ENCODE assay signal across 1 cellular context in the genomic region with DNA sequence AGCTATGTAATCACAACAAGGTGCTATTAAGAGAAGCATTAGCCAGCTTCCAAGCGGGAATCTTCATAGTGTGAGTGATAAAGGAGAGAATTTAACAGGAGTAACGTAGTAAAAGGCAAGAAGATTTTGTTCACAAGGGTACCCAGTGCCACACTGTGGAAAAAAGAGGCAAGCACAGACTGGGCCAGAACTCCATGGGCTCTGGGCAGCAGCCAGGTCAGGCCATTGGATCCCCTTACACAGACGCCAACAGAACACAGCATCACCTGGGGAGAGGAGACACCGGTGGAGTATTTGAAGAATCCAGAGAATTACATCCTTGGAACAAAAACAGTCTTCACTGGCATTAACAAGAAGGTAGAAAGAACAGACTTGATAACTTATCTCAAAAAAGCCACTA.
TF ChIP-seq lines count a peak whose summit lies in the region.

No MANE protein-coding gene starts in this region.

TF ChIP-seq in GM23338, 12 proteins besides CTCF, POLR2A, EP300 and RAD21 (continued from another document):
- TF ChIP-seq, protein P1, sequence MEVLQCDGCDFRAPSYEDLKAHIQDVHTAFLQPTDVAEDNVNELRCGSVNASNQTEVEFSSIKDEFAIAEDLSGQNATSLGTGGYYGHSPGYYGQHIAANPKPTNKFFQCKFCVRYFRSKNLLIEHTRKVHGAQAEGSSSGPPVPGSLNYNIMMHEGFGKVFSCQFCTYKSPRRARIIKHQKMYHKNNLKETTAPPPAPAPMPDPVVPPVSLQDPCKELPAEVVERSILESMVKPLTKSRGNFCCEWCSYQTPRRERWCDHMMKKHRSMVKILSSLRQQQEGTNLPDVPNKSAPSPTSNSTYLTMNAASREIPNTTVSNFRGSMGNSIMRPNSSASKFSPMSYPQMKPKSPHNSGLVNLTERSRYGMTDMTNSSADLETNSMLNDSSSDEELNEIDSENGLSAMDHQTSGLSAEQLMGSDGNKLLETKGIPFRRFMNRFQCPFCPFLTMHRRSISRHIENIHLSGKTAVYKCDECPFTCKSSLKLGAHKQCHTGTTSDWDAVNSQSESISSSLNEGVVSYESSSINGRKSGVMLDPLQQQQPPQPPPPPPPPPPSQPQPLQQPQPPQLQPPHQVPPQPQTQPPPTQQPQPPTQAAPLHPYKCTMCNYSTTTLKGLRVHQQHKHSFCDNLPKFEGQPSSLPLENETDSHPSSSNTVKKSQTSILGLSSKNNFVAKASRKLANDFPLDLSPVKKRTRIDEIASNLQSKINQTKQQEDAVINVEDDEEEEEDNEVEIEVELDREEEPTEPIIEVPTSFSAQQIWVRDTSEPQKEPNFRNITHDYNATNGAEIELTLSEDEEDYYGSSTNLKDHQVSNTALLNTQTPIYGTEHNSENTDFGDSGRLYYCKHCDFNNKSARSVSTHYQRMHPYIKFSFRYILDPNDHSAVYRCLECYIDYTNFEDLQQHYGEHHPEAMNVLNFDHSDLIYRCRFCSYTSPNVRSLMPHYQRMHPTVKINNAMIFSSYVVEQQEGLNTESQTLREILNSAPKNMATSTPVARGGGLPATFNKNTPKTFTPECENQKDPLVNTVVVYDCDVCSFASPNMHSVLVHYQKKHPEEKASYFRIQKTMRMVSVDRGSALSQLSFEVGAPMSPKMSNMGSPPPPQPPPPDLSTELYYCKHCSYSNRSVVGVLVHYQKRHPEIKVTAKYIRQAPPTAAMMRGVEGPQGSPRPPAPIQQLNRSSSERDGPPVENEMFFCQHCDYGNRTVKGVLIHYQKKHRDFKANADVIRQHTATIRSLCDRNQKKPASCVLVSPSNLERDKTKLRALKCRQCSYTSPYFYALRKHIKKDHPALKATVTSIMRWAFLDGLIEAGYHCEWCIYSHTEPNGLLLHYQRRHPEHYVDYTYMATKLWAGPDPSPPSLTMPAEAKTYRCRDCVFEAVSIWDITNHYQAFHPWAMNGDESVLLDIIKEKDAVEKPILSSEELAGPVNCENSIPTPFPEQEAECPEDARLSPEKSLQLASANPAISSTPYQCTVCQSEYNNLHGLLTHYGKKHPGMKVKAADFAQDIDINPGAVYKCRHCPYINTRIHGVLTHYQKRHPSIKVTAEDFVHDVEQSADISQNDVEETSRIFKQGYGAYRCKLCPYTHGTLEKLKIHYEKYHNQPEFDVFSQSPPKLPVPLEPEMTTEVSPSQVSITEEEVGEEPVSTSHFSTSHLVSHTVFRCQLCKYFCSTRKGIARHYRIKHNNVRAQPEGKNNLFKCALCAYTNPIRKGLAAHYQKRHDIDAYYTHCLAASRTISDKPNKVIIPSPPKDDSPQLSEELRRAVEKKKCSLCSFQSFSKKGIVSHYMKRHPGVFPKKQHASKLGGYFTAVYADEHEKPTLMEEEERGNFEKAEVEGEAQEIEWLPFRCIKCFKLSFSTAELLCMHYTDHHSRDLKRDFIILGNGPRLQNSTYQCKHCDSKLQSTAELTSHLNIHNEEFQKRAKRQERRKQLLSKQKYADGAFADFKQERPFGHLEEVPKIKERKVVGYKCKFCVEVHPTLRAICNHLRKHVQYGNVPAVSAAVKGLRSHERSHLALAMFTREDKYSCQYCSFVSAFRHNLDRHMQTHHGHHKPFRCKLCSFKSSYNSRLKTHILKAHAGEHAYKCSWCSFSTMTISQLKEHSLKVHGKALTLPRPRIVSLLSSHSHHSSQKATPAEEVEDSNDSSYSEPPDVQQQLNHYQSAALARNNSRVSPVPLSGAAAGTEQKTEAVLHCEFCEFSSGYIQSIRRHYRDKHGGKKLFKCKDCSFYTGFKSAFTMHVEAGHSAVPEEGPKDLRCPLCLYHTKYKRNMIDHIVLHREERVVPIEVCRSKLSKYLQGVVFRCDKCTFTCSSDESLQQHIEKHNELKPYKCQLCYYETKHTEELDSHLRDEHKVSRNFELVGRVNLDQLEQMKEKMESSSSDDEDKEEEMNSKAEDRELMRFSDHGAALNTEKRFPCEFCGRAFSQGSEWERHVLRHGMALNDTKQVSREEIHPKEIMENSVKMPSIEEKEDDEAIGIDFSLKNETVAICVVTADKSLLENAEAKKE (CRISPR knock-in tag; IDR thresholded peaks at IDR 0.05), result no peak
- TF ChIP-seq, protein P2, sequence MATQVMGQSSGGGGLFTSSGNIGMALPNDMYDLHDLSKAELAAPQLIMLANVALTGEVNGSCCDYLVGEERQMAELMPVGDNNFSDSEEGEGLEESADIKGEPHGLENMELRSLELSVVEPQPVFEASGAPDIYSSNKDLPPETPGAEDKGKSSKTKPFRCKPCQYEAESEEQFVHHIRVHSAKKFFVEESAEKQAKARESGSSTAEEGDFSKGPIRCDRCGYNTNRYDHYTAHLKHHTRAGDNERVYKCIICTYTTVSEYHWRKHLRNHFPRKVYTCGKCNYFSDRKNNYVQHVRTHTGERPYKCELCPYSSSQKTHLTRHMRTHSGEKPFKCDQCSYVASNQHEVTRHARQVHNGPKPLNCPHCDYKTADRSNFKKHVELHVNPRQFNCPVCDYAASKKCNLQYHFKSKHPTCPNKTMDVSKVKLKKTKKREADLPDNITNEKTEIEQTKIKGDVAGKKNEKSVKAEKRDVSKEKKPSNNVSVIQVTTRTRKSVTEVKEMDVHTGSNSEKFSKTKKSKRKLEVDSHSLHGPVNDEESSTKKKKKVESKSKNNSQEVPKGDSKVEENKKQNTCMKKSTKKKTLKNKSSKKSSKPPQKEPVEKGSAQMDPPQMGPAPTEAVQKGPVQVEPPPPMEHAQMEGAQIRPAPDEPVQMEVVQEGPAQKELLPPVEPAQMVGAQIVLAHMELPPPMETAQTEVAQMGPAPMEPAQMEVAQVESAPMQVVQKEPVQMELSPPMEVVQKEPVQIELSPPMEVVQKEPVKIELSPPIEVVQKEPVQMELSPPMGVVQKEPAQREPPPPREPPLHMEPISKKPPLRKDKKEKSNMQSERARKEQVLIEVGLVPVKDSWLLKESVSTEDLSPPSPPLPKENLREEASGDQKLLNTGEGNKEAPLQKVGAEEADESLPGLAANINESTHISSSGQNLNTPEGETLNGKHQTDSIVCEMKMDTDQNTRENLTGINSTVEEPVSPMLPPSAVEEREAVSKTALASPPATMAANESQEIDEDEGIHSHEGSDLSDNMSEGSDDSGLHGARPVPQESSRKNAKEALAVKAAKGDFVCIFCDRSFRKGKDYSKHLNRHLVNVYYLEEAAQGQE (IDR thresholded peaks at IDR 0.05; ENCODE audit: unreplicated experiment), result no peak
- TF ChIP-seq ZNF331 (CRISPR knock-in tag; IDR thresholded peaks at IDR 0.05; ENCODE audit: low read depth), result no peak
